ENCODE assay signal across 11 cellular contexts in genomic region chr7:107917770-107918651, GRCh38. TPM values are rescaled to one million over a fixed set of nuclear protein-coding genes. Genes with fewer than 3 reads are reported as not detected.
A peak's percentile ranks its signal among the peaks of the same experiment; 100 is the strongest.
DNase-seq lines count a peak whose midpoint lies in the region; ATAC-seq and TF ChIP-seq lines count a peak whose summit lies in the region.
"Had no signal": no experiment of that assay in that cellular context is flagged by ENCODE, and none has a peak within 500 bp of the region (broad histone marks: within the 10 kb centered on the region; RNA-seq: fewer than 3 reads in every experiment).

No MANE protein-coding gene starts in this region.

- H3K27ac ChIP-seq in neutrophil: peak overlapping the region; percentile 19

- POLR2A ChIA-PET in activated CD8-positive, alpha-beta T cell treated with anti-CD3 and anti-CD28 coated beads for 36 hours (lab: Charles Lee): no interaction called here
- POLR2A ChIA-PET in activated CD8-positive, alpha-beta T cell treated with anti-CD3 and anti-CD28 coated beads, Interleukin-2, amount 10 ng/mL, durations not matched to agents 7 days and 5 days (lab: Charles Lee): no interaction called here

- H3K4me1 Mint-ChIP-seq in activated CD8-positive, alpha-beta T cell treated with anti-CD3 and anti-CD28 coated beads for 36 hours (ENCODE audit: low read depth): peaks cover 40% of the 10 kb centered on the region
- peaks cover 17% of the 10 kb centered on the region for H3K4me1 Mint-ChIP-seq in activated CD8-positive, alpha-beta T cell treated with anti-CD3 and anti-CD28 coated beads, Interleukin-2, amount 10 ng/mL, durations not matched to agents 7 days and 5 days (ENCODE audit: low read depth)

- intact Hi-C loops in activated CD8-positive, alpha-beta T cell treated with anti-CD3 and anti-CD28 coated beads for 36 hours (cut with micrococcal nuclease): no loop called here
- intact Hi-C loops in mucosa of descending colon (cut with DNase I, micrococcal nuclease): no loop called here

- H3K9me3 ChIP-seq in neutrophil: no peaks in the 10 kb centered on the region
- no peaks in the 10 kb centered on the region for H3K9me3 ChIP-seq in mucosa of descending colon

- H3K4me3 Mint-ChIP-seq in activated CD8-positive, alpha-beta T cell treated with anti-CD3 and anti-CD28 coated beads for 36 hours: no peak overlapping the region
- H3K4me3 Mint-ChIP-seq in activated CD8-positive, alpha-beta T cell treated with anti-CD3 and anti-CD28 coated beads, Interleukin-2, amount 10 ng/mL, durations not matched to agents 7 days and 5 days: no peak overlapping the region

- H3K27me3 ChIP-seq in neutrophil (no peaks in the 10 kb centered on the region), H7 (ENCODE audit: control insufficient read depth, insufficient read depth, low read length) (no peaks in the 10 kb centered on the region)

- H3K27me3 Mint-ChIP-seq in activated CD8-positive, alpha-beta T cell treated with anti-CD3 and anti-CD28 coated beads for 36 hours: no peaks in the 10 kb centered on the region
- H3K27me3 Mint-ChIP-seq in activated CD8-positive, alpha-beta T cell treated with anti-CD3 and anti-CD28 coated beads, Interleukin-2, amount 10 ng/mL, durations not matched to agents 7 days and 5 days (ENCODE audit: low read depth): no peaks in the 10 kb centered on the region

- peak overlapping the region; percentile 6 for H3K27ac Mint-ChIP-seq in activated CD8-positive, alpha-beta T cell treated with anti-CD3 and anti-CD28 coated beads for 36 hours
- no peak overlapping the region for H3K27ac Mint-ChIP-seq in activated CD8-positive, alpha-beta T cell treated with anti-CD3 and anti-CD28 coated beads, Interleukin-2, amount 10 ng/mL, durations not matched to agents 7 days and 5 days

- H3K4me3 ChIP-seq in neutrophil (ENCODE audit: low read depth in 1 of 2, low read length in 1 of 2) (no peak overlapping the region), mucosa of descending colon (no peak overlapping the region), H7 (ENCODE audit: insufficient read depth, low read depth, low read length) (no peak overlapping the region)

- peaks cover 71% of the 10 kb centered on the region for H3K36me3 Mint-ChIP-seq in activated CD8-positive, alpha-beta T cell treated with anti-CD3 and anti-CD28 coated beads for 36 hours (ENCODE audit: low read depth)
- peaks cover 78% of the 10 kb centered on the region for H3K36me3 Mint-ChIP-seq in activated CD8-positive, alpha-beta T cell treated with anti-CD3 and anti-CD28 coated beads, Interleukin-2, amount 10 ng/mL, durations not matched to agents 7 days and 5 days (ENCODE audit: low read depth)

- no peak for DNase-seq in activated CD8-positive, alpha-beta T cell treated with anti-CD3 and anti-CD28 coated beads for 36 hours
- DNase-seq in activated CD8-positive, alpha-beta T cell treated with anti-CD3 and anti-CD28 coated beads, Interleukin-2, amount 10 ng/mL, durations not matched to agents 7 days and 5 days: no peak
- no peak for DNase-seq in SHP77 treated with DMSO at 0.1 percent for 48 hours (lab: John Stamatoyannopoulos, UW)
- DNase-seq in mucosa of descending colon: no peak
- DNase-seq in H7: no peak
- DNase-seq: activated CD8-positive, alpha-beta memory T cell treated with anti-CD3 and anti-CD28 coated beads, Interleukin-2, amount 50 U/mL, for 48 hours; GDM1; NCI-H2029 treated with DMSO at 0.1 percent for 48 hours had no signal

- no peaks in the 10 kb centered on the region for H3K9me3 Mint-ChIP-seq in activated CD8-positive, alpha-beta T cell treated with anti-CD3 and anti-CD28 coated beads for 36 hours
- no peaks in the 10 kb centered on the region for H3K9me3 Mint-ChIP-seq in activated CD8-positive, alpha-beta T cell treated with anti-CD3 and anti-CD28 coated beads, Interleukin-2, amount 10 ng/mL, durations not matched to agents 7 days and 5 days (ENCODE audit: insufficient read depth)

- H3K36me3 ChIP-seq in neutrophil: peaks cover 57% of the 10 kb centered on the region
- H3K36me3 ChIP-seq in mucosa of descending colon (ENCODE audit: low read depth): no peaks in the 10 kb centered on the region
- H3K36me3 ChIP-seq in H7 (replicated peaks; ENCODE audit: control insufficient read depth, insufficient read depth, low read length): peaks cover 12% of the 10 kb centered on the region

- ATAC-seq in activated CD8-positive, alpha-beta T cell treated with anti-CD3 and anti-CD28 coated beads for 36 hours: no peak
- ATAC-seq in activated CD8-positive, alpha-beta T cell treated with anti-CD3 and anti-CD28 coated beads, Interleukin-2, amount 10 ng/mL, durations not matched to agents 7 days and 5 days: no peak
- ATAC-seq in GM21786 (IDR thresholded peaks at IDR 0.05; ENCODE audit: unreplicated experiment): peak; percentile 87
- ATAC-seq in HG03439 (IDR thresholded peaks at IDR 0.05; ENCODE audit: unreplicated experiment): peak; percentile 79
- ATAC-seq in mucosa of descending colon: no peak

- TF ChIP-seq CTCF in activated CD8-positive, alpha-beta T cell treated with anti-CD3 and anti-CD28 coated beads for 36 hours (IDR thresholded peaks at IDR 0.05): no peak
- TF ChIP-seq CTCF in neutrophil (IDR thresholded peaks at IDR 0.05): no peak
- no peak for TF ChIP-seq CTCF in mucosa of descending colon (IDR thresholded peaks at IDR 0.05)

- H3K4me1 ChIP-seq in neutrophil (ENCODE audit: control insufficient read depth in 1 of 2, insufficient read depth in 1 of 2, low read depth in 1 of 2, low read length in 1 of 2) (peaks cover 27 to 43% of the 10 kb centered on the region in 2 experiments), mucosa of descending colon (ENCODE audit: low read depth) (no peaks in the 10 kb centered on the region)

- CTCF ChIA-PET in activated CD8-positive, alpha-beta T cell treated with anti-CD3 and anti-CD28 coated beads for 36 hours (lab: Charles Lee): no interaction called here
- CTCF ChIA-PET in activated CD8-positive, alpha-beta T cell treated with anti-CD3 and anti-CD28 coated beads, Interleukin-2, amount 10 ng/mL, durations not matched to agents 7 days and 5 days (lab: Charles Lee): interaction anchor here (0.9 kb wide), 1 partner anchor 43 kb away, joined by 3 read pairs; no protein-coding TSS in a partner anchor

RNA-seq across cellular contexts. Expression of gene DLD, which starts 27.0 kb away (rescaled TPM):
- total RNA-seq in activated CD8-positive, alpha-beta T cell treated with anti-CD3 and anti-CD28 coated beads for 36 hours: 100 to 1,000 TPM in 1 of 2 experiments, 10 to 100 TPM in 1; 99.8 to 102 TPM
- 10 to 100 TPM; 61.2 to 65.0 TPM for total RNA-seq in activated CD8-positive, alpha-beta T cell treated with anti-CD3 and anti-CD28 coated beads, Interleukin-2, amount 10 ng/mL, durations not matched to agents 7 days and 5 days
- total RNA-seq in mucosa of descending colon: 100 to 1,000 TPM; 108 to 150 (median 113) TPM
- total RNA-seq in H7 (2014; rRNA removed; shearing (Covaris generic)): 58.5 and 65.1 TPM in 2 replicates

Comparison
In these comparisons a context has a peak if more than half of its experiments do, and no peak if none do; other contexts are left out.
1. ATAC-seq: peak in GM21786 (single experiment) and HG03439 (single experiment); none in activated CD8-positive, alpha-beta T cell treated with anti-CD3 and anti-CD28 coated beads for 36 hours (single experiment), activated CD8-positive, alpha-beta T cell treated with anti-CD3 and anti-CD28 coated beads, Interleukin-2, amount 10 ng/mL, durations not matched to agents 7 days and 5 days (single experiment) and mucosa of descending colon (single experiment).